ENCODE assay signal across 3 cellular contexts in genomic region chr1:121210778-121211177, GRCh38. TPM values are rescaled to one million over a fixed set of nuclear protein-coding genes. Genes with fewer than 3 reads are reported as not detected.
"Had no signal": no experiment of that assay in that cellular context is flagged by ENCODE, and none has a peak within 500 bp of the region (broad histone marks: within the 10 kb centered on the region; RNA-seq: fewer than 3 reads in every experiment).

No MANE protein-coding gene starts in this region.

RNA-seq across cellular contexts. Expression of gene FAM72B, which starts 26.6 kb away (rescaled TPM):
- total RNA-seq: ascending aorta, body of pancreas, bronchial epithelial cell had no signal
